In genomic region chr3:185187391-185187790, GRCh38 we compare ENCODE assay signal across 24 cellular contexts.
"Had no signal": no experiment of that assay in that cellular context is flagged by ENCODE, and none has a peak within 500 bp of the region (broad histone marks: within the 10 kb centered on the region; RNA-seq: fewer than 3 reads in every experiment).

No MANE protein-coding gene starts in this region.

- H2AFZ ChIP-seq: hepatocyte had no signal

- FAIRE-seq: colon, kidney had no signal

- H3K4me1 ChIP-seq: gastrocnemius medialis, heart left ventricle, prostate gland, right atrium auricular region, suprapubic skin, transverse colon, upper lobe of right lung, uterus had no signal

- H3K27me3 ChIP-seq: gastrocnemius medialis, heart left ventricle, hepatocyte, right atrium auricular region, suprapubic skin, transverse colon, upper lobe of right lung, uterus had no signal

- H3K9me3 ChIP-seq: gastrocnemius medialis, heart left ventricle, mucosa of descending colon, prostate gland, right atrium auricular region, suprapubic skin, transverse colon, upper lobe of right lung, uterus had no signal

- H3K27ac ChIP-seq: epithelial cell of prostate, gastrocnemius medialis, heart left ventricle, hepatocyte, prostate gland, right atrium auricular region, suprapubic skin, transverse colon, upper lobe of right lung, uterus had no signal

- H3K36me3 ChIP-seq: gastrocnemius medialis, prostate gland, upper lobe of right lung, uterus had no signal

- DNase-seq: effector CD8-positive, alpha-beta T cell; endodermal cell; gastrocnemius medialis; heart left ventricle; kidney; mucosa of descending colon; naive B cell; stimulated activated CD4-positive, alpha-beta T cell treated with anti-CD3 and anti-CD28 coated beads, Interleukin-12 subunit alpha, Interleukin-12 subunit beta, amount 100 ng/mL, for 4 hours; stimulated activated CD4-positive, alpha-beta T cell treated with anti-CD3 and anti-CD28 coated beads, Interleukin-1b, Interleukin-23, amount 100 ng/mL, for 48 hours; stimulated activated CD4-positive, alpha-beta T cell treated with anti-CD3 and anti-CD28 coated beads, Interleukin-4, amount 100 ng/mL, for 1 hour; stimulated activated CD8-positive, alpha-beta memory T cell treated with anti-CD3 and anti-CD28 coated beads, Interleukin-4, amount 100 ng/mL, for 48 hours; stimulated activated naive CD4-positive, alpha-beta T cell; stimulated activated naive CD8-positive, alpha-beta T cell treated with anti-CD3 and anti-CD28 coated beads, Interleukin-15, amount 100 ng/mL, for 72 hours; transverse colon; upper lobe of right lung; uterus had no signal

- H3K4me2 ChIP-seq: hepatocyte, smooth muscle cell had no signal

- H3K4me3 ChIP-seq: gastrocnemius medialis, heart left ventricle, hepatocyte, lung, mucosa of descending colon, prostate gland, right atrium auricular region, smooth muscle cell, suprapubic skin, transverse colon, upper lobe of right lung, uterus had no signal
